Comparison of ENCODE assay signal across 30 cellular contexts in genomic region chr2:155846249-155846648, GRCh38.
A peak's percentile ranks its signal among the peaks of the same experiment; 100 is the strongest.
DNase-seq lines count a peak whose midpoint lies in the region; ATAC-seq and TF ChIP-seq lines count a peak whose summit lies in the region.
"Had no signal": no experiment of that assay in that cellular context is flagged by ENCODE, and none has a peak within 500 bp of the region (broad histone marks: within the 10 kb centered on the region; RNA-seq: fewer than 3 reads in every experiment).

No MANE protein-coding gene starts in this region.

- no peaks in the 10 kb centered on the region for H3K79me2 ChIP-seq in mammary epithelial cell (ENCODE audit: insufficient read depth, low read length)

- no peaks in the 10 kb centered on the region for H3K4me1 Mint-ChIP-seq in nephron progenitor cell
- H3K4me1 Mint-ChIP-seq: B cell; stimulated activated naive CD8-positive, alpha-beta T cell treated with anti-CD3 and anti-CD28 coated beads, Interleukin-15, amount 100 ng/mL, for 72 hours had no signal

- no peaks in the 10 kb centered on the region for H3K9me3 ChIP-seq in mammary epithelial cell (replicated peaks; ENCODE audit: insufficient read depth, low read length)
- H3K9me3 ChIP-seq: A549, spleen, tibial nerve had no signal

- H2AFZ ChIP-seq in mammary epithelial cell (ENCODE audit: low read depth, low read length) = no peak overlapping the region

- no peaks in the 10 kb centered on the region for H3K4me1 ChIP-seq in mammary epithelial cell (ENCODE audit: insufficient read depth, low read length)
- H3K4me1 ChIP-seq: A549, spleen had no signal

- no peaks in the 10 kb centered on the region for H4K20me1 ChIP-seq in mammary epithelial cell (ENCODE audit: insufficient read depth, low read length)

- H3K4me2 ChIP-seq in mammary epithelial cell (ENCODE audit: insufficient read depth, low read depth, low read length) = no peak overlapping the region
- H3K4me2 ChIP-seq: A549 had no signal

- in situ Hi-C loops in mammary epithelial cell (cut with MboI; ENCODE audit: low sequenced_read_pairs in 2 of 2) = no loop called here

- H3K36me3 ChIP-seq in mammary epithelial cell (ENCODE audit: insufficient read depth, low read length) = no peaks in the 10 kb centered on the region
- H3K36me3 ChIP-seq: spleen, tibial nerve had no signal

- no peak overlapping the region for H3K4me3 ChIP-seq in mammary epithelial cell (replicated peaks in 1 of 3; ENCODE audit: insufficient read depth in 1 of 3, low read depth in 2 of 3, low read length in 3 of 3)
- H3K4me3 ChIP-seq: A549, coronary artery, spleen, tibial nerve had no signal

- no peak overlapping the region for H3K27ac ChIP-seq in mammary epithelial cell (ENCODE audit: insufficient read depth, low read depth, low read length)
- H3K27ac ChIP-seq: A549, coronary artery, spleen had no signal

- intact Hi-C loops in mammary epithelial cell (cut with micrococcal nuclease) = no loop called here

- no peak overlapping the region for H3K9ac ChIP-seq in mammary epithelial cell (ENCODE audit: insufficient read depth, low read length)

- BruUV-seq in mammary epithelial cell (replicated peaks; lab: Mats Ljungman, UMichigan) = no TSS peak

- no peak overlapping the region for H3K4me3 Mint-ChIP-seq in nephron progenitor cell
- H3K4me3 Mint-ChIP-seq: activated CD8-positive, alpha-beta T cell treated with anti-CD3 and anti-CD28 coated beads, Interleukin-2, amount 10 ng/mL, durations not matched to agents 7 days and 5 days; B cell; endodermal cell; stimulated activated naive CD8-positive, alpha-beta T cell treated with anti-CD3 and anti-CD28 coated beads, Interleukin-15, amount 100 ng/mL, for 72 hours had no signal

- TF ChIP-seq CTCF in mammary epithelial cell (conservative IDR thresholded peaks at IDR 0.05 in 1 of 2, IDR thresholded peaks at IDR 0.05 in 1 of 2; ENCODE audit: extremely low read depth in 1 of 2, insufficient read depth in 1 of 2, low read depth in 1 of 2, low read length in 2 of 2) = no peak
- TF ChIP-seq CTCF in nephron progenitor cell (IDR thresholded peaks at IDR 0.05) = no peak

- CTCF ChIA-PET in mammary epithelial cell (lab: Charles Lee; ENCODE audit: low non-redundant PET) = no interaction called here

- dilution Hi-C loops in mammary epithelial cell (cut with HindIII; ENCODE audit: low sequenced_read_pairs) = no loop called here

- no peak overlapping the region for H3K27ac Mint-ChIP-seq in nephron progenitor cell
- H3K27ac Mint-ChIP-seq: activated CD8-positive, alpha-beta T cell treated with anti-CD3 and anti-CD28 coated beads, Interleukin-2, amount 10 ng/mL, durations not matched to agents 7 days and 5 days; B cell; endodermal cell; stimulated activated naive CD8-positive, alpha-beta T cell treated with anti-CD3 and anti-CD28 coated beads, Interleukin-15, amount 100 ng/mL, for 72 hours had no signal

- no peaks in the 10 kb centered on the region for H3K27me3 Mint-ChIP-seq in nephron progenitor cell (ENCODE audit: low read depth, poor library complexity)
- H3K27me3 Mint-ChIP-seq: B cell; stimulated activated naive CD8-positive, alpha-beta T cell treated with anti-CD3 and anti-CD28 coated beads, Interleukin-15, amount 100 ng/mL, for 72 hours had no signal

- H3K27me3 ChIP-seq in mammary epithelial cell (ENCODE audit: insufficient read depth, low read length) = peaks cover 4% of the 10 kb centered on the region
- H3K27me3 ChIP-seq: spleen, tibial nerve had no signal

- H3K36me3 Mint-ChIP-seq in nephron progenitor cell (ENCODE audit: low read depth) = no peaks in the 10 kb centered on the region

- ATAC-seq in GM19324 (IDR thresholded peaks at IDR 0.05; ENCODE audit: low FRiP score, unreplicated experiment) (no peak), GM21526 (IDR thresholded peaks at IDR 0.05; ENCODE audit: low FRiP score, unreplicated experiment) (no peak)
- ATAC-seq: A549; activated CD4-positive, CD25-positive, alpha-beta regulatory T cell treated with anti-CD3 and anti-CD28 coated beads, Interleukin-2, amount 50 U/mL, for 24 hours; activated CD8-positive, alpha-beta T cell treated with anti-CD3 and anti-CD28 coated beads, Interleukin-2, amount 10 ng/mL, durations not matched to agents 7 days and 5 days; stimulated activated naive CD8-positive, alpha-beta T cell treated with anti-CD3 and anti-CD28 coated beads, Interleukin-15, amount 100 ng/mL, for 72 hours had no signal

- H3K9me3 Mint-ChIP-seq in nephron progenitor cell = no peaks in the 10 kb centered on the region
- H3K9me3 Mint-ChIP-seq: endodermal cell; stimulated activated naive CD8-positive, alpha-beta T cell treated with anti-CD3 and anti-CD28 coated beads, Interleukin-15, amount 100 ng/mL, for 72 hours had no signal

- DNase-seq in NCI-H2227 (lab: John Stamatoyannopoulos, UW; ENCODE audit: unreplicated experiment) (peak; percentile 16), NCI-H2227 treated with DMSO at 0.1 percent for 48 hours (lab: John Stamatoyannopoulos, UW) (no peak), M059J (ENCODE audit: low read depth) (peak; percentile 1), mammary epithelial cell (peak; percentile 50), nephron progenitor cell (no peak)
- DNase-seq in stimulated activated CD8-positive, alpha-beta memory T cell treated with anti-CD3 and anti-CD28 coated beads, Interleukin-4, amount 100 ng/mL, for 48 hours = no peak
- DNase-seq: activated CD8-positive, alpha-beta T cell treated with anti-CD3 and anti-CD28 coated beads, Interleukin-2, amount 10 ng/mL, durations not matched to agents 7 days and 5 days; activated gamma-delta T cell treated with Interleukin-2 at 50 U/mL for 16 hours; activated T-cell treated with anti-CD3 and anti-CD28 coated beads, Interleukin-2, amount 50 U/mL, for 1 hour; endodermal cell; glutamatergic neuron; KG1; kidney glomerular epithelial cell; mesendoderm; MV-4-11; NCI-H1694 treated with DMSO at 0.1 percent for 48 hours; NCI-H82; occipital lobe; retina; Right ventricle myocardium superior; spleen; stimulated activated naive CD8-positive, alpha-beta T cell treated with anti-CD3 and anti-CD28 coated beads, Interleukin-15, amount 100 ng/mL, for 72 hours; SW 1271 had no signal

Comparison
In these comparisons a context has a peak if more than half of its experiments do, and no peak if none do; other contexts are left out.
1. DNase-seq: peak in NCI-H2227 (single experiment), M059J (single experiment) and mammary epithelial cell (single experiment); none in NCI-H2227 treated with DMSO at 0.1 percent for 48 hours (single experiment), stimulated activated CD8-positive, alpha-beta memory T cell treated with anti-CD3 and anti-CD28 coated beads, Interleukin-4, amount 100 ng/mL, for 48 hours (single experiment) and nephron progenitor cell (single experiment).